ENCODE assay signal across 31 cellular contexts in genomic region chr22:44442856-44443595, GRCh38. TPM values are rescaled to one million over a fixed set of nuclear protein-coding genes. Genes with fewer than 3 reads are reported as not detected.
DNase-seq lines count a peak whose midpoint lies in the region; ATAC-seq, FAIRE-seq and TF ChIP-seq lines count a peak whose summit lies in the region.
"Had no signal": no experiment of that assay in that cellular context is flagged by ENCODE, and none has a peak within 500 bp of the region (broad histone marks: within the 10 kb centered on the region; RNA-seq: fewer than 3 reads in every experiment).

No MANE protein-coding gene starts in this region.

- no peak overlapping the region for H4K91ac ChIP-seq in neuronal stem cell (ENCODE audit: low read depth, low read length, poor library complexity)

- TF ChIP-seq CTCF in liver (IDR thresholded peaks at IDR 0.05; ENCODE audit: low read depth, low read length, missing input control) (no peak), HepG2 (CRISPR knock-in tag; IDR thresholded peaks at IDR 0.05) (no peak), PC-3 (conservative IDR thresholded peaks at IDR 0.05; ENCODE audit: low read depth, low read length) (no peak), gastrocnemius medialis (IDR thresholded peaks at IDR 0.05 in 4 of 5, conservative IDR thresholded peaks at IDR 0.05 in 1 of 5) (no peak)

- TF ChIP-seq RAD21 in liver (IDR thresholded peaks at IDR 0.05) (no peak), HepG2 (CRISPR knock-in tag; IDR thresholded peaks at IDR 0.05) (no peak)

- no peak overlapping the region for H3K14ac ChIP-seq in neuronal stem cell (ENCODE audit: low read length)

- no peaks in the 10 kb centered on the region for H3K79me2 ChIP-seq in HepG2 (ENCODE audit: insufficient read depth, low read length)
- no peaks in the 10 kb centered on the region for H3K79me2 ChIP-seq in PC-3 (ENCODE audit: low read length)
- H3K79me2 ChIP-seq: hepatocyte had no signal

- FAIRE-seq in HepG2 (lab: Jason Lieb, UNC) = no peak
- FAIRE-seq: GM12878 had no signal

- no peaks in the 10 kb centered on the region for H3F3A ChIP-seq in PC-3 (ENCODE audit: low read length, unreplicated experiment)

- intact Hi-C loops in HepG2 (cut with micrococcal nuclease; ENCODE audit: unreplicated experiment) = no loop called here
- intact Hi-C loops in PC-3 (cut with micrococcal nuclease) = no loop called here
- intact Hi-C loops in gastrocnemius medialis (cut with DNase I; ENCODE audit: low total_unique reads) = no loop called here

- no peaks in the 10 kb centered on the region for H3K9me2 ChIP-seq in PC-3 (replicated peaks; ENCODE audit: low read length)

- H3K4me1 ChIP-seq in liver (ENCODE audit: control insufficient read depth in 4 of 4, insufficient read depth in 4 of 4, low read length in 3 of 4) (peaks cover 0 to 5% (median 0%) of the 10 kb centered on the region in 4 donors), HepG2 (ENCODE audit: insufficient read depth, low read length) (no peaks in the 10 kb centered on the region), neuronal stem cell (ENCODE audit: control insufficient read depth in 2 of 2, insufficient read depth in 1 of 2, low read depth in 1 of 2, low read length in 2 of 2) (peaks cover 5 to 14% of the 10 kb centered on the region in 2 donors), PC-3 (ENCODE audit: insufficient read depth, low read length) (peaks cover 14% of the 10 kb centered on the region), gastrocnemius medialis (no peaks in the 10 kb centered on the region)
- H3K4me1 ChIP-seq: adrenal gland, Caco-2, HAP-1 had no signal

- BruUV-seq in HepG2 (replicated peaks; lab: Mats Ljungman, UMichigan) (no TSS peak), PC-3 (replicated peaks; lab: Mats Ljungman, UMichigan) (no TSS peak)

- no peak overlapping the region for H2BK12ac ChIP-seq in neuronal stem cell (ENCODE audit: low read length)

- H3K36me3 ChIP-seq in liver (ENCODE audit: control insufficient read depth in 4 of 4, insufficient read depth in 3 of 4, low read depth in 1 of 4, low read length in 3 of 4) (no peaks in the 10 kb centered on the region), HepG2 (replicated peaks in 1 of 2; ENCODE audit: control insufficient read depth in 1 of 2, insufficient read depth in 2 of 2, low read length in 2 of 2) (no peaks in the 10 kb centered on the region), neuronal stem cell (replicated peaks in 1 of 2; ENCODE audit: control insufficient read depth in 2 of 2, insufficient read depth in 2 of 2, low read length in 2 of 2) (no peaks in the 10 kb centered on the region), PC-3 (ENCODE audit: low read depth, low read length) (no peaks in the 10 kb centered on the region), gastrocnemius medialis (no peaks in the 10 kb centered on the region)
- H3K36me3 ChIP-seq: adrenal gland, esophagus muscularis mucosa, HAP-1 had no signal

- no peak overlapping the region for H3K4me2 ChIP-seq in HepG2 (ENCODE audit: low read depth, low read length)
- H3K4me2 ChIP-seq in neuronal stem cell (ENCODE audit: insufficient read depth, low read length, poor library complexity, severe bottlenecking) = no peak overlapping the region
- no peak overlapping the region for H3K4me2 ChIP-seq in PC-3 (ENCODE audit: low read length)
- H3K4me2 ChIP-seq: hepatocyte had no signal

- no peak overlapping the region for H2BK15ac ChIP-seq in neuronal stem cell (ENCODE audit: low read length)

- H3K9me3 ChIP-seq in liver (ENCODE audit: control insufficient read depth in 4 of 4, low read length in 3 of 4) = peaks cover 0 to 4% (median 0%) of the 10 kb centered on the region in 4 donors
- no peaks in the 10 kb centered on the region for H3K9me3 ChIP-seq in HepG2 (ENCODE audit: low read length)
- no peaks in the 10 kb centered on the region for H3K9me3 ChIP-seq in neuronal stem cell (replicated peaks in 1 of 2; ENCODE audit: control insufficient read depth in 2 of 2, insufficient read depth in 1 of 2, low read depth in 1 of 2, low read length in 2 of 2)
- H3K9me3 ChIP-seq in PC-3 (ENCODE audit: low read length) = 0 out of 2 replicates have a peak, but pooled peaks cover 5% of the 10 kb centered on the region
- H3K9me3 ChIP-seq in gastrocnemius medialis = no peaks in the 10 kb centered on the region
- H3K9me3 ChIP-seq: adrenal gland, Caco-2, esophagus muscularis mucosa, HAP-1 had no signal

- H2AK5ac ChIP-seq in neuronal stem cell (ENCODE audit: low read depth, low read length) = no peak overlapping the region

- no peak overlapping the region for H3K4me3 Mint-ChIP-seq in effector memory CD8-positive, alpha-beta T cell
- H3K4me3 Mint-ChIP-seq: activated CD8-positive, alpha-beta T cell treated with anti-CD3 and anti-CD28 coated beads for 36 hours; brain; immature natural killer cell; WTC11 had no signal

- no peak overlapping the region for H3K9ac ChIP-seq in liver (ENCODE audit: low read depth in 1 of 2, low read length in 2 of 2)
- no peak overlapping the region for H3K9ac ChIP-seq in HepG2 (ENCODE audit: insufficient read depth, low read depth, low read length)
- H3K9ac ChIP-seq in neuronal stem cell (ENCODE audit: low read depth, low read length, poor library complexity) = no peak overlapping the region
- no peak overlapping the region for H3K9ac ChIP-seq in PC-3 (ENCODE audit: low read length)

- no peaks in the 10 kb centered on the region for H3K27me3 ChIP-seq in liver (ENCODE audit: control insufficient read depth in 4 of 4, insufficient read depth in 4 of 4, low read length in 3 of 4)
- H3K27me3 ChIP-seq in HepG2 (ENCODE audit: control insufficient read depth in 1 of 2, insufficient read depth in 2 of 2, low read length in 2 of 2) = peaks cover 6 to 51% of the 10 kb centered on the region in 2 experiments; a peak in 4 of 5 replicates
- peaks cover 0 to 22% (median 0%) of the 10 kb centered on the region in 3 experiments for H3K27me3 ChIP-seq in neuronal stem cell (ENCODE audit: control insufficient read depth in 3 of 3, insufficient read depth in 3 of 3, low read depth in 1 of 3, low read length in 3 of 3)
- no peaks in the 10 kb centered on the region for H3K27me3 ChIP-seq in PC-3 (ENCODE audit: low read length)
- H3K27me3 ChIP-seq in gastrocnemius medialis = no peaks in the 10 kb centered on the region
- H3K27me3 ChIP-seq: adrenal gland, esophagus muscularis mucosa, hepatocyte had no signal

- H3K18ac ChIP-seq in neuronal stem cell (ENCODE audit: low read length) = peak overlapping the region; percentile 9

- TF ChIP-seq POLR2A in HepG2 (IDR thresholded peaks at IDR 0.05; ENCODE audit: insufficient read depth in 1 of 2, low read depth in 2 of 2, low read length in 2 of 2) = no peak
- TF ChIP-seq POLR2A in gastrocnemius medialis (IDR thresholded peaks at IDR 0.05) = no peak

- H4K8ac ChIP-seq in neuronal stem cell (ENCODE audit: low read depth, low read length) = peak overlapping the region; percentile 52

- no peaks in the 10 kb centered on the region for H3K79me1 ChIP-seq in neuronal stem cell (ENCODE audit: low read depth, low read length)

- H3K9me3 Mint-ChIP-seq in effector memory CD8-positive, alpha-beta T cell = peaks cover 0 to 3% of the 10 kb centered on the region in 2 donors
- H3K9me3 Mint-ChIP-seq: activated CD8-positive, alpha-beta T cell treated with anti-CD3 and anti-CD28 coated beads for 36 hours had no signal

- no peak for TF ChIP-seq EP300 in HepG2 (IDR thresholded peaks at IDR 0.05; ENCODE audit: low read depth in 2 of 2, low read length in 2 of 2)
- no peak for TF ChIP-seq EP300 in HepG2 (CRISPR knock-in tag; IDR thresholded peaks at IDR 0.05; ENCODE audit: borderline replicate concordance)

- ATAC-seq in HepG2 (no peak), GM19328 (IDR thresholded peaks at IDR 0.05; ENCODE audit: unreplicated experiment) (no peak), PC-3 (no peak), gastrocnemius medialis (no peak)
- ATAC-seq in effector memory CD8-positive, alpha-beta T cell (replicated peaks) = no peak
- ATAC-seq: activated CD8-positive, alpha-beta T cell treated with anti-CD3 and anti-CD28 coated beads for 36 hours; GM12878; SK-N-SH treated with all-trans-retinoic acid at 6 μM for 48 hours; WTC11 had no signal

- WGBS in liver = 79% methylated on average over 17 of the region's 17 CpGs
- 8% methylated on average over 15 of the region's 17 CpGs for WGBS in HepG2 (ENCODE audit: low lambda C conversion rate)
- WGBS in neuronal stem cell (ENCODE audit: extremely low coverage in 2 of 2, insufficient read length in 2 of 2, insufficient replicate concordance in 1 of 2), 2 donors = no CpG with 5 or more reads among the region's 17 CpGs

- no peak overlapping the region for H2AFZ ChIP-seq in HepG2 (ENCODE audit: low read length)
- no peak overlapping the region for H2AFZ ChIP-seq in neuronal stem cell (ENCODE audit: low read length)
- H2AFZ ChIP-seq in PC-3 (ENCODE audit: low read length) = no peak overlapping the region
- H2AFZ ChIP-seq: hepatocyte had no signal

- H3K27ac ChIP-seq in liver (ENCODE audit: low read depth in 1 of 2, low read length in 2 of 2) = no peak overlapping the region
- no peak overlapping the region for H3K27ac ChIP-seq in HepG2 (ENCODE audit: extremely low read length, insufficient read depth, low read length)
- no peak overlapping the region for H3K27ac ChIP-seq in neuronal stem cell (replicated peaks; ENCODE audit: low read length)
- no peak overlapping the region for H3K27ac ChIP-seq in PC-3 (ENCODE audit: low read length)
- no peak overlapping the region for H3K27ac ChIP-seq in gastrocnemius medialis
- H3K27ac ChIP-seq: adrenal gland, esophagus muscularis mucosa, hepatocyte, skin epidermis had no signal

- peak overlapping the region; percentile 69 to 80 for H3K27ac Mint-ChIP-seq in effector memory CD8-positive, alpha-beta T cell
- H3K27ac Mint-ChIP-seq: activated CD8-positive, alpha-beta T cell treated with anti-CD3 and anti-CD28 coated beads for 36 hours; immature natural killer cell; progenitor cell of endocrine pancreas; WTC11 had no signal

- H3K4me1 Mint-ChIP-seq in effector memory CD8-positive, alpha-beta T cell (ENCODE audit: low read depth in 2 of 2) = peaks cover 0 to 4% of the 10 kb centered on the region in 2 donors
- H3K4me1 Mint-ChIP-seq: immature natural killer cell had no signal

- no peak overlapping the region for H3K23ac ChIP-seq in neuronal stem cell (ENCODE audit: low read depth, low read length, poor library complexity)

- in situ Hi-C loops in HepG2 (cut with HindIII; ENCODE audit: extremely low pct_ligation_motif_present, low pct_unique_long_range_greater_than_20kb) (no loop called here), gastrocnemius medialis (cut with MboI; ENCODE audit: low sequenced_read_pairs in 4 of 4) (no loop called here)

- no peak overlapping the region for H3K4ac ChIP-seq in neuronal stem cell (ENCODE audit: low read length)

- H4K20me1 ChIP-seq in HepG2 (ENCODE audit: insufficient read depth, low read length) = no peaks in the 10 kb centered on the region; the same call in 1 of the 2 replicates
- H4K20me1 ChIP-seq in PC-3 (ENCODE audit: low read length) = no peaks in the 10 kb centered on the region

- H3K4me3 ChIP-seq in liver (ENCODE audit: low read depth in 1 of 3, low read length in 3 of 3) = no peak overlapping the region
- H3K4me3 ChIP-seq in HepG2 (replicated peaks in 1 of 3; ENCODE audit: insufficient read depth in 1 of 3, low read depth in 2 of 3, low read length in 3 of 3) = no peak overlapping the region
- no peak overlapping the region for H3K4me3 ChIP-seq in neuronal stem cell (ENCODE audit: low read length in 2 of 2)
- H3K4me3 ChIP-seq in PC-3 (ENCODE audit: low read length) = no peak overlapping the region
- H3K4me3 ChIP-seq in gastrocnemius medialis = no peak overlapping the region
- H3K4me3 ChIP-seq: adrenal gland, esophagus muscularis mucosa, GM12878, HAP-1, hepatocyte, lung, skin epidermis had no signal

- CTCF ChIA-PET in HepG2 (lab: Yijun Ruan, JAX; ENCODE audit: low intra/inter-chr PET ratio, low total read pairs) (no interaction called here), PC-3 (lab: Charles Lee) (no interaction called here)

- H2BK5ac ChIP-seq in neuronal stem cell (ENCODE audit: low read length) = no peak overlapping the region

- no peak for DNase-seq in HepG2 (ENCODE audit: low spot score)
- DNase-seq in effector memory CD8-positive, alpha-beta T cell = no peak
- no peak for DNase-seq in neuronal stem cell (ENCODE audit: low spot score)
- DNase-seq in PC-3 = no peak
- DNase-seq in activated gamma-delta T cell treated with Interleukin-2 at 50 U/mL for 16 hours = no peak
- DNase-seq in gastrocnemius medialis = no peak
- DNase-seq: activated CD8-positive, alpha-beta T cell treated with anti-CD3 and anti-CD28 coated beads for 36 hours; activated naive CD4-positive, alpha-beta T cell treated with Interleukin-2 at 50 U/mL for 16 hours; activated T-cell treated with anti-CD3 and anti-CD28 coated beads for 4 hours; adrenal gland; Caco-2; effector CD4-positive, alpha-beta T cell; foreskin melanocyte; immature natural killer cell; NCI-H1105; NCI-H2029 treated with DMSO at 0.1 percent for 48 hours; NCI-H226; NCI-H748 treated with DMSO at 0.1 percent for 48 hours; stimulated activated CD4-positive, alpha-beta T cell treated with anti-CD3 and anti-CD28 coated beads, Interleukin-2, amount 100 ng/mL, for 24 hours had no signal

- no peak overlapping the region for H2BK120ac ChIP-seq in neuronal stem cell (ENCODE audit: low read depth, low read length)

- H3K36me3 Mint-ChIP-seq in effector memory CD8-positive, alpha-beta T cell (ENCODE audit: insufficient read depth) = no peaks in the 10 kb centered on the region
- H3K36me3 Mint-ChIP-seq: brain had no signal

- POLR2A ChIA-PET in HepG2 (lab: Yijun Ruan, JAX) (no interaction called here), PC-3 (lab: Charles Lee; ENCODE audit: unreplicated experiment) (no interaction called here)

- H3K27me3 Mint-ChIP-seq in effector memory CD8-positive, alpha-beta T cell = peaks cover 0 to 10% of the 10 kb centered on the region in 2 donors
- H3K27me3 Mint-ChIP-seq: activated CD8-positive, alpha-beta T cell treated with anti-CD3 and anti-CD28 coated beads for 36 hours had no signal

RNA-seq across cellular contexts. Expression of gene RTL6, which starts 55.0 kb away (rescaled TPM):
- total RNA-seq in liver (1 to 10 TPM; 3.8 to 5.4 TPM), HepG2 (2016; rRNA removed; fragmentation: Illumina TruSeq; extraction: Trizol) (not detected in 2 replicates), PC-3 (2014; rRNA removed) (13.0 and 15.8 TPM in 2 replicates), gastrocnemius medialis (10 to 100 TPM; 21.4 to 29.2 (median 26.5) TPM)
- polyA plus RNA-seq in liver (1 to 10 TPM; 1.2 to 4.8 TPM), HepG2 (2011; rRNA removed) (not detected in 2 replicates)
- total RNA-seq in HepG2 (2016; cell fraction: cytosol; rRNA removed; fragmentation: Illumina TruSeq; extraction: Trizol; ENCODE audit: low read depth) = not detected in 2 replicates
- total RNA-seq in HepG2 (2016; cell fraction: insoluble cytoplasmic fraction; rRNA removed; fragmentation: Illumina TruSeq; extraction: Trizol) = not detected in 2 replicates
- total RNA-seq in HepG2 (2016; cell fraction: membrane; rRNA removed; fragmentation: Illumina TruSeq; extraction: Trizol) = not detected in 2 replicates
- total RNA-seq in HepG2 (2016; cell fraction: nucleus; rRNA removed; fragmentation: Illumina TruSeq; extraction: Trizol) = not detected in 2 replicates
- polyA plus RNA-seq in HepG2 (2011; cell fraction: cytosol; rRNA removed) = not detected in 2 replicates
- not detected in 2 replicates for polyA plus RNA-seq in HepG2 (2011; cell fraction: nucleus; rRNA removed)
- polyA plus RNA-seq in HepG2 (2012) = not detected in 2 replicates
- polyA plus RNA-seq in HepG2 (2016; cell fraction: cytosol; fragmentation: Illumina TruSeq; extraction: Trizol; ENCODE audit: low read depth) = not detected in 2 replicates
- not detected in 2 replicates for polyA plus RNA-seq in HepG2 (2016; cell fraction: insoluble cytoplasmic fraction; fragmentation: Illumina TruSeq; extraction: Trizol; ENCODE audit: low read depth)
- not detected in 2 replicates for polyA plus RNA-seq in HepG2 (2016; cell fraction: membrane; fragmentation: Illumina TruSeq; extraction: Trizol; ENCODE audit: low read depth)
- polyA plus RNA-seq in HepG2 (2016; cell fraction: nucleus; fragmentation: Illumina TruSeq; extraction: Trizol; ENCODE audit: insufficient read depth, low read depth) = not detected in 2 replicates
- polyA minus RNA-seq in HepG2 (2011; rRNA and poly(A)+ RNA removed; ENCODE audit: low replicate concordance) = 75.9 TPM in 1 of 2 replicates, not detected in the other
- 0.20 and 0.62 TPM in 2 replicates for polyA minus RNA-seq in HepG2 (2011; cell fraction: cytosol; rRNA and poly(A)+ RNA removed)
- polyA minus RNA-seq in HepG2 (2011; cell fraction: nucleus; rRNA and poly(A)+ RNA removed) = 0.25 and 0.26 TPM in 2 replicates
- polyA plus RNA-seq in neuronal stem cell (2013, experiment 1 of 2) = 19.8 TPM
- 20.4 TPM for polyA plus RNA-seq in neuronal stem cell (2013, experiment 2 of 2)
